Comparison of ENCODE assay signal across 2 cellular contexts in genomic region chr11:60916669-60917206, GRCh38.
TF ChIP-seq lines count a peak whose summit lies in the region.

No MANE protein-coding gene starts in this region.

TF ChIP-seq in IMR-90, 13 proteins besides CTCF, POLR2A, EP300 and RAD21:
- no peak for TF ChIP-seq ELK1 (IDR thresholded peaks at IDR 0.05; ENCODE audit: borderline replicate concordance, low read depth, low read length)
- no peak for TF ChIP-seq RFX5 (IDR thresholded peaks at IDR 0.05; ENCODE audit: low read depth, low read length)

TF ChIP-seq in GM12878, 131 proteins besides CTCF, POLR2A, EP300 and RAD21:
- TF ChIP-seq HSF1 (IDR thresholded peaks at IDR 0.05; ENCODE audit: low read depth, low read length) (no peak), RCOR1 (conservative IDR thresholded peaks at IDR 0.05; ENCODE audit: low read depth, low read length) (no peak), ZNF24 (IDR thresholded peaks at IDR 0.05) (no peak), CHD4 (IDR thresholded peaks at IDR 0.05) (no peak), ZNF622 (IDR thresholded peaks at IDR 0.05) (no peak), RELA (IDR thresholded peaks at IDR 0.05; ENCODE audit: borderline replicate concordance, partially characterized antibody) (no peak), E4F1 (IDR thresholded peaks at IDR 0.05; ENCODE audit: borderline replicate concordance, partially characterized antibody) (no peak), BCL11A (IDR thresholded peaks at IDR 0.05; ENCODE audit: low read depth, low read length) (no peak), ZNF384 (IDR thresholded peaks at IDR 0.05; ENCODE audit: borderline replicate concordance, low read depth, low read length) (no peak), POLR2AphosphoS5 (IDR thresholded peaks at IDR 0.05; ENCODE audit: low read length) (no peak), TBL1XR1 (IDR thresholded peaks at IDR 0.05; ENCODE audit: low read depth, low read length) (no peak), ZNF592 (IDR thresholded peaks at IDR 0.05) (no peak), KDM1A (IDR thresholded peaks at IDR 0.05; ENCODE audit: borderline replicate concordance) (no peak), E2F4 (IDR thresholded peaks at IDR 0.05; ENCODE audit: low read depth, low read length) (no peak), STAT3 (IDR thresholded peaks at IDR 0.05; ENCODE audit: low read depth, low read length) (no peak)
